Comparison of ENCODE assay signal across 1 cellular context in the genomic region with DNA sequence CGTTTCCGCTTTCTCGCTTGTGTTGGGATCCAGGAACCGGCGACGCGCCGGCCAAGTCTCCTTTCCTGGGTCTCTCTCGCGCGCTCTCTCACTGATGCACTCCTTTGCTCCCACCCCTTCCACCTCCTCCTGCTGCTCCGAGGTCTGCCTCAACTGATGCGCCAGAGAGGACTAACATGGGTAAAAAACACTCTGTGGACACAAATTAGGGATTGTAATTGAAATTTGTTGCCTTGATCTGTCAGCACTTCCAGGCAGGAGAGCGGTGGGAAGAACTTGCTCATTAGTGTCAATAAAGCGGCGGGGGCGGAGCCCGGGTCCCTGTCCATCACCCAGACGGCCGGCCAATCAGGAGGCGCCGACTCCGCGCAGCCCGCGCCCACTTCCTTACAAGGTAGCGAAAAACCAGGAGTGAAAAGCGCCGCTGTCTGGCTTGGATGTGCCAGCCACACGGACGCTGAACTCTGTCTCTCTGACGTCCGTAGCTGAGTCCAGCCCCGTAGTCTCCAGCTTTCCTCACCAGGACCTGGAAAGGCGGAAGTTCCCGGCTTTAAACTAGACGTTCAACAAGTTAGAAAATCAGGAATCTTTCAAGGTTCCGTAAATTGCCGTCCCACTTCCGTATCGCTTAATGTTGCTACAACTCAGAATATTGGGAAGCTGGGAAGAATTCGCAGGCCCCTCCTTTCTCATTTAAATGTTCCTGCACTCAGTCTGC.
TF ChIP-seq lines count a peak whose summit lies in the region.

A gene (minus strand): TSS at position 267 of the 718 bp plus-strand sequence. CDS start 417 bp downstream, outside the sequence.

TF ChIP-seq in K562, 482 proteins besides CTCF, POLR2A, EP300 and RAD21 (continued from another document and continues in another):
- TF ChIP-seq, protein P1, sequence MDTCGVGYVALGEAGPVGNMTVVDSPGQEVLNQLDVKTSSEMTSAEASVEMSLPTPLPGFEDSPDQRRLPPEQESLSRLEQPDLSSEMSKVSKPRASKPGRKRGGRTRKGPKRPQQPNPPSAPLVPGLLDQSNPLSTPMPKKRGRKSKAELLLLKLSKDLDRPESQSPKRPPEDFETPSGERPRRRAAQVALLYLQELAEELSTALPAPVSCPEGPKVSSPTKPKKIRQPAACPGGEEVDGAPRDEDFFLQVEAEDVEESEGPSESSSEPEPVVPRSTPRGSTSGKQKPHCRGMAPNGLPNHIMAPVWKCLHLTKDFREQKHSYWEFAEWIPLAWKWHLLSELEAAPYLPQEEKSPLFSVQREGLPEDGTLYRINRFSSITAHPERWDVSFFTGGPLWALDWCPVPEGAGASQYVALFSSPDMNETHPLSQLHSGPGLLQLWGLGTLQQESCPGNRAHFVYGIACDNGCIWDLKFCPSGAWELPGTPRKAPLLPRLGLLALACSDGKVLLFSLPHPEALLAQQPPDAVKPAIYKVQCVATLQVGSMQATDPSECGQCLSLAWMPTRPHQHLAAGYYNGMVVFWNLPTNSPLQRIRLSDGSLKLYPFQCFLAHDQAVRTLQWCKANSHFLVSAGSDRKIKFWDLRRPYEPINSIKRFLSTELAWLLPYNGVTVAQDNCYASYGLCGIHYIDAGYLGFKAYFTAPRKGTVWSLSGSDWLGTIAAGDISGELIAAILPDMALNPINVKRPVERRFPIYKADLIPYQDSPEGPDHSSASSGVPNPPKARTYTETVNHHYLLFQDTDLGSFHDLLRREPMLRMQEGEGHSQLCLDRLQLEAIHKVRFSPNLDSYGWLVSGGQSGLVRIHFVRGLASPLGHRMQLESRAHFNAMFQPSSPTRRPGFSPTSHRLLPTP (IDR thresholded peaks at IDR 0.05; ENCODE audit: borderline replicate concordance, extremely low read depth, insufficient read length): no peak
- TF ChIP-seq CHD2 (IDR thresholded peaks at IDR 0.05; ENCODE audit: low read depth, low read length) (0 out of 2 replicates have a peak, but pooled peaks have one; percentile 10), SMARCA4 (IDR thresholded peaks at IDR 0.05) (peak; percentile 60; the same call in 1 of the 2 replicates), ZNF184 (CRISPR knock-in tag; IDR thresholded peaks at IDR 0.05) (no peak), ESRRA (IDR thresholded peaks at IDR 0.05; ENCODE audit: borderline replicate concordance, low read depth) (peak; percentile 34; the same call in 1 of the 2 replicates), CREB1 (IDR thresholded peaks at IDR 0.05) (peak; percentile 85), CREB1 (CRISPR knock-in tag; IDR thresholded peaks at IDR 0.05) (peak; percentile 91), NCOA6 (IDR thresholded peaks at IDR 0.05) (0 out of 2 replicates have a peak, but pooled peaks have one; percentile 37), PML (IDR thresholded peaks at IDR 0.05; ENCODE audit: low read length) (peak; percentile 61), ZNF551 (CRISPR knock-in tag; IDR thresholded peaks at IDR 0.05) (no peak), ATF1 (CRISPR knock-in tag; IDR thresholded peaks at IDR 0.05) (peak; percentile 63), ATF1 (tag; IDR thresholded peaks at IDR 0.05) (peak; percentile 92), KLF1 (tag; IDR thresholded peaks at IDR 0.05) (0 out of 2 replicates have a peak, but pooled peaks have one; percentile 32), FOSL1 (tag; conservative IDR thresholded peaks at IDR 0.05) (peak; percentile 60), GABPA (tag; conservative IDR thresholded peaks at IDR 0.05; ENCODE audit: low read depth) (peak; percentile 78), DIDO1 (tag; IDR thresholded peaks at IDR 0.05; ENCODE audit: low read depth) (no peak), SPI1 (IDR thresholded peaks at IDR 0.05; ENCODE audit: borderline replicate concordance, low read depth, low read length) (peak; percentile 63), MEF2A (IDR thresholded peaks at IDR 0.05; ENCODE audit: control insufficient read depth, low read depth, low read length) (no peak), NBN (IDR thresholded peaks at IDR 0.05; ENCODE audit: low read depth) (peak; percentile 70; the same call in 1 of the 2 replicates), ZNF197 (CRISPR knock-in tag; IDR thresholded peaks at IDR 0.05; ENCODE audit: low read depth) (0 out of 2 replicates have a peak, but pooled peaks have one; percentile 50), FOS (IDR thresholded peaks at IDR 0.05; ENCODE audit: extremely low read depth, insufficient read length) (peak; percentile 36), FUS (optimal IDR thresholded peaks at IDR 0.05; ENCODE audit: low read depth, low read length) (no peak), CXXC5 (CRISPR knock-in tag; IDR thresholded peaks at IDR 0.05) (peak; percentile 91), MAZ (CRISPR knock-in tag; conservative IDR thresholded peaks at IDR 0.05 in 1 of 2, IDR thresholded peaks at IDR 0.05 in 1 of 2) (peak in 1 of 2 experiments; percentile 59; a peak in 2 of 4 replicates), ASH1L (IDR thresholded peaks at IDR 0.05; ENCODE audit: borderline replicate concordance, low read depth, partially characterized antibody) (peak; percentile 37), NUFIP1 (IDR thresholded peaks at IDR 0.05; ENCODE audit: partially characterized antibody) (peak; percentile 53), NFIC (IDR thresholded peaks at IDR 0.05) (peak; percentile 37; the same call in 1 of the 2 replicates), NRF1 (conservative IDR thresholded peaks at IDR 0.05 in 1 of 2, IDR thresholded peaks at IDR 0.05 in 1 of 2) (peak; percentile 82 to 84), POLR2B (IDR thresholded peaks at IDR 0.05; ENCODE audit: low read depth, partially characterized antibody) (peak; percentile 63), RCOR1 (IDR thresholded peaks at IDR 0.05; ENCODE audit: borderline replicate concordance in 1 of 2, low read depth in 2 of 2, low read length in 2 of 2) (peak in 1 of 2 experiments; percentile 82; a peak in 2 of 4 replicates), JUN (IDR thresholded peaks at IDR 0.05; ENCODE audit: borderline replicate concordance, low read depth, low read length) (no peak; the same call in 1 of the 2 replicates), JUN (CRISPR knock-in tag; IDR thresholded peaks at IDR 0.05; ENCODE audit: borderline replicate concordance) (no peak), SP1 (CRISPR knock-in tag; IDR thresholded peaks at IDR 0.05) (peak; percentile 81), EP400 (IDR thresholded peaks at IDR 0.05) (peak; percentile 47), PHF20 (IDR thresholded peaks at IDR 0.05; ENCODE audit: partially characterized antibody) (peak; percentile 64), BCL6 (CRISPR knock-in tag; IDR thresholded peaks at IDR 0.05) (no peak), ZNF41 (CRISPR knock-in tag; conservative IDR thresholded peaks at IDR 0.05) (no peak), RBFOX2 (IDR thresholded peaks at IDR 0.05; ENCODE audit: low read depth, low read length) (peak; percentile 77), ELF4 (CRISPR knock-in tag; IDR thresholded peaks at IDR 0.05) (no peak)
- TF ChIP-seq, protein P2, sequence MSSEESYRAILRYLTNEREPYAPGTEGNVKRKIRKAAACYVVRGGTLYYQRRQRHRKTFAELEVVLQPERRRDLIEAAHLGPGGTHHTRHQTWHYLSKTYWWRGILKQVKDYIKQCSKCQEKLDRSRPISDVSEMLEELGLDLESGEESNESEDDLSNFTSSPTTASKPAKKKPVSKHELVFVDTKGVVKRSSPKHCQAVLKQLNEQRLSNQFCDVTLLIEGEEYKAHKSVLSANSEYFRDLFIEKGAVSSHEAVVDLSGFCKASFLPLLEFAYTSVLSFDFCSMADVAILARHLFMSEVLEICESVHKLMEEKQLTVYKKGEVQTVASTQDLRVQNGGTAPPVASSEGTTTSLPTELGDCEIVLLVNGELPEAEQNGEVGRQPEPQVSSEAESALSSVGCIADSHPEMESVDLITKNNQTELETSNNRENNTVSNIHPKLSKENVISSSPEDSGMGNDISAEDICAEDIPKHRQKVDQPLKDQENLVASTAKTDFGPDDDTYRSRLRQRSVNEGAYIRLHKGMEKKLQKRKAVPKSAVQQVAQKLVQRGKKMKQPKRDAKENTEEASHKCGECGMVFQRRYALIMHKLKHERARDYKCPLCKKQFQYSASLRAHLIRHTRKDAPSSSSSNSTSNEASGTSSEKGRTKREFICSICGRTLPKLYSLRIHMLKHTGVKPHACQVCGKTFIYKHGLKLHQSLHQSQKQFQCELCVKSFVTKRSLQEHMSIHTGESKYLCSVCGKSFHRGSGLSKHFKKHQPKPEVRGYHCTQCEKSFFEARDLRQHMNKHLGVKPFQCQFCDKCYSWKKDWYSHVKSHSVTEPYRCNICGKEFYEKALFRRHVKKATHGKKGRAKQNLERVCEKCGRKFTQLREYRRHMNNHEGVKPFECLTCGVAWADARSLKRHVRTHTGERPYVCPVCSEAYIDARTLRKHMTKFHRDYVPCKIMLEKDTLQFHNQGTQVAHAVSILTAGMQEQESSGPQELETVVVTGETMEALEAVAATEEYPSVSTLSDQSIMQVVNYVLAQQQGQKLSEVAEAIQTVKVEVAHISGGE (CRISPR knock-in tag; IDR thresholded peaks at IDR 0.05): peak in 1 of 3 experiments; percentile 78; a peak in 2 of 6 replicates
- TF ChIP-seq, protein P3, sequence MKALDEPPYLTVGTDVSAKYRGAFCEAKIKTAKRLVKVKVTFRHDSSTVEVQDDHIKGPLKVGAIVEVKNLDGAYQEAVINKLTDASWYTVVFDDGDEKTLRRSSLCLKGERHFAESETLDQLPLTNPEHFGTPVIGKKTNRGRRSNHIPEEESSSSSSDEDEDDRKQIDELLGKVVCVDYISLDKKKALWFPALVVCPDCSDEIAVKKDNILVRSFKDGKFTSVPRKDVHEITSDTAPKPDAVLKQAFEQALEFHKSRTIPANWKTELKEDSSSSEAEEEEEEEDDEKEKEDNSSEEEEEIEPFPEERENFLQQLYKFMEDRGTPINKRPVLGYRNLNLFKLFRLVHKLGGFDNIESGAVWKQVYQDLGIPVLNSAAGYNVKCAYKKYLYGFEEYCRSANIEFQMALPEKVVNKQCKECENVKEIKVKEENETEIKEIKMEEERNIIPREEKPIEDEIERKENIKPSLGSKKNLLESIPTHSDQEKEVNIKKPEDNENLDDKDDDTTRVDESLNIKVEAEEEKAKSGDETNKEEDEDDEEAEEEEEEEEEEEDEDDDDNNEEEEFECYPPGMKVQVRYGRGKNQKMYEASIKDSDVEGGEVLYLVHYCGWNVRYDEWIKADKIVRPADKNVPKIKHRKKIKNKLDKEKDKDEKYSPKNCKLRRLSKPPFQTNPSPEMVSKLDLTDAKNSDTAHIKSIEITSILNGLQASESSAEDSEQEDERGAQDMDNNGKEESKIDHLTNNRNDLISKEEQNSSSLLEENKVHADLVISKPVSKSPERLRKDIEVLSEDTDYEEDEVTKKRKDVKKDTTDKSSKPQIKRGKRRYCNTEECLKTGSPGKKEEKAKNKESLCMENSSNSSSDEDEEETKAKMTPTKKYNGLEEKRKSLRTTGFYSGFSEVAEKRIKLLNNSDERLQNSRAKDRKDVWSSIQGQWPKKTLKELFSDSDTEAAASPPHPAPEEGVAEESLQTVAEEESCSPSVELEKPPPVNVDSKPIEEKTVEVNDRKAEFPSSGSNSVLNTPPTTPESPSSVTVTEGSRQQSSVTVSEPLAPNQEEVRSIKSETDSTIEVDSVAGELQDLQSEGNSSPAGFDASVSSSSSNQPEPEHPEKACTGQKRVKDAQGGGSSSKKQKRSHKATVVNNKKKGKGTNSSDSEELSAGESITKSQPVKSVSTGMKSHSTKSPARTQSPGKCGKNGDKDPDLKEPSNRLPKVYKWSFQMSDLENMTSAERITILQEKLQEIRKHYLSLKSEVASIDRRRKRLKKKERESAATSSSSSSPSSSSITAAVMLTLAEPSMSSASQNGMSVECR (CRISPR knock-in tag; IDR thresholded peaks at IDR 0.05): no peak
- TF ChIP-seq, protein P4, sequence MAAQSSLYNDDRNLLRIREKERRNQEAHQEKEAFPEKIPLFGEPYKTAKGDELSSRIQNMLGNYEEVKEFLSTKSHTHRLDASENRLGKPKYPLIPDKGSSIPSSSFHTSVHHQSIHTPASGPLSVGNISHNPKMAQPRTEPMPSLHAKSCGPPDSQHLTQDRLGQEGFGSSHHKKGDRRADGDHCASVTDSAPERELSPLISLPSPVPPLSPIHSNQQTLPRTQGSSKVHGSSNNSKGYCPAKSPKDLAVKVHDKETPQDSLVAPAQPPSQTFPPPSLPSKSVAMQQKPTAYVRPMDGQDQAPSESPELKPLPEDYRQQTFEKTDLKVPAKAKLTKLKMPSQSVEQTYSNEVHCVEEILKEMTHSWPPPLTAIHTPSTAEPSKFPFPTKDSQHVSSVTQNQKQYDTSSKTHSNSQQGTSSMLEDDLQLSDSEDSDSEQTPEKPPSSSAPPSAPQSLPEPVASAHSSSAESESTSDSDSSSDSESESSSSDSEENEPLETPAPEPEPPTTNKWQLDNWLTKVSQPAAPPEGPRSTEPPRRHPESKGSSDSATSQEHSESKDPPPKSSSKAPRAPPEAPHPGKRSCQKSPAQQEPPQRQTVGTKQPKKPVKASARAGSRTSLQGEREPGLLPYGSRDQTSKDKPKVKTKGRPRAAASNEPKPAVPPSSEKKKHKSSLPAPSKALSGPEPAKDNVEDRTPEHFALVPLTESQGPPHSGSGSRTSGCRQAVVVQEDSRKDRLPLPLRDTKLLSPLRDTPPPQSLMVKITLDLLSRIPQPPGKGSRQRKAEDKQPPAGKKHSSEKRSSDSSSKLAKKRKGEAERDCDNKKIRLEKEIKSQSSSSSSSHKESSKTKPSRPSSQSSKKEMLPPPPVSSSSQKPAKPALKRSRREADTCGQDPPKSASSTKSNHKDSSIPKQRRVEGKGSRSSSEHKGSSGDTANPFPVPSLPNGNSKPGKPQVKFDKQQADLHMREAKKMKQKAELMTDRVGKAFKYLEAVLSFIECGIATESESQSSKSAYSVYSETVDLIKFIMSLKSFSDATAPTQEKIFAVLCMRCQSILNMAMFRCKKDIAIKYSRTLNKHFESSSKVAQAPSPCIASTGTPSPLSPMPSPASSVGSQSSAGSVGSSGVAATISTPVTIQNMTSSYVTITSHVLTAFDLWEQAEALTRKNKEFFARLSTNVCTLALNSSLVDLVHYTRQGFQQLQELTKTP (IDR thresholded peaks at IDR 0.05; ENCODE audit: low read depth in 1 of 2, partially characterized antibody in 2 of 2): peak; percentile 66 to 70
- TF ChIP-seq, protein P5, sequence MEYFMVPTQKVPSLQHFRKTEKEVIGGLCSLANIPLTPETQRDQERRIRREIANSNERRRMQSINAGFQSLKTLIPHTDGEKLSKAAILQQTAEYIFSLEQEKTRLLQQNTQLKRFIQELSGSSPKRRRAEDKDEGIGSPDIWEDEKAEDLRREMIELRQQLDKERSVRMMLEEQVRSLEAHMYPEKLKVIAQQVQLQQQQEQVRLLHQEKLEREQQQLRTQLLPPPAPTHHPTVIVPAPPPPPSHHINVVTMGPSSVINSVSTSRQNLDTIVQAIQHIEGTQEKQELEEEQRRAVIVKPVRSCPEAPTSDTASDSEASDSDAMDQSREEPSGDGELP (CRISPR knock-in tag; IDR thresholded peaks at IDR 0.05; ENCODE audit: borderline replicate concordance): peak; percentile 63; the same call in 1 of the 2 replicates
- TF ChIP-seq, protein P6, sequence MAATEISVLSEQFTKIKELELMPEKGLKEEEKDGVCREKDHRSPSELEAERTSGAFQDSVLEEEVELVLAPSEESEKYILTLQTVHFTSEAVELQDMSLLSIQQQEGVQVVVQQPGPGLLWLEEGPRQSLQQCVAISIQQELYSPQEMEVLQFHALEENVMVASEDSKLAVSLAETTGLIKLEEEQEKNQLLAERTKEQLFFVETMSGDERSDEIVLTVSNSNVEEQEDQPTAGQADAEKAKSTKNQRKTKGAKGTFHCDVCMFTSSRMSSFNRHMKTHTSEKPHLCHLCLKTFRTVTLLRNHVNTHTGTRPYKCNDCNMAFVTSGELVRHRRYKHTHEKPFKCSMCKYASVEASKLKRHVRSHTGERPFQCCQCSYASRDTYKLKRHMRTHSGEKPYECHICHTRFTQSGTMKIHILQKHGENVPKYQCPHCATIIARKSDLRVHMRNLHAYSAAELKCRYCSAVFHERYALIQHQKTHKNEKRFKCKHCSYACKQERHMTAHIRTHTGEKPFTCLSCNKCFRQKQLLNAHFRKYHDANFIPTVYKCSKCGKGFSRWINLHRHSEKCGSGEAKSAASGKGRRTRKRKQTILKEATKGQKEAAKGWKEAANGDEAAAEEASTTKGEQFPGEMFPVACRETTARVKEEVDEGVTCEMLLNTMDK (IDR thresholded peaks at IDR 0.05; ENCODE audit: borderline replicate concordance, insufficient read depth, low read depth, low read length, poor library complexity, severe bottlenecking): peak; percentile 73
